Comparison of ENCODE assay signal across 28 cellular contexts in the genomic region with DNA sequence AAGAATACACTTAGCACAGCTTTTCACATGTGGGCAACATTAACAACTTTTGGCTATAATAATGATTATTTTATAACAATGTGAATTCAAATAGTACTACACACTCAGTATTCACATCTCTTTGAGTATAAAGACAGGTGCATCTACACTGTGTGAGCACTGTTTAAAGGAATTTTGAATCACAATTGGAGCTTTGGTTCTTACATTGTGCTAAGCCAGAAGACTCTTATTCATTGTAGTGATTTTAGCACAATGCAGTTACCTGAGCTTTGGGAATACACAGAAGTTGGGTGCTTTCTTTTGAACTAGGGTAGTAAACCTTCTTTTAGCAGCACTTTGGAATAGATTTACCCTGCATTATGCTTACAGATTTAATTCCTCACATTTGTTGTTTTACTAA.
"Had no signal": no experiment of that assay in that cellular context is flagged by ENCODE, and none has a peak within 500 bp of the region (broad histone marks: within the 10 kb centered on the region; RNA-seq: fewer than 3 reads in every experiment).

No MANE protein-coding gene starts in this region.

- H3K27ac ChIP-seq: stomach, suprapubic skin, testis, thoracic aorta, thyroid gland, tibial artery, tibial nerve, transverse colon, upper lobe of left lung, upper lobe of right lung, uterus, vagina had no signal

- H3K36me3 ChIP-seq: stomach, suprapubic skin, thoracic aorta, thyroid gland, tibial artery, tibial nerve, transverse colon, upper lobe of left lung, upper lobe of right lung, uterus, vagina had no signal

- H3K27me3 ChIP-seq: stomach, suprapubic skin, testis, thyroid gland, tibial artery, tibial nerve, transverse colon, upper lobe of left lung, upper lobe of right lung, uterus, vagina had no signal

- DNase-seq: stimulated activated CD4-positive, alpha-beta T cell treated with anti-CD3 and anti-CD28 coated beads, Interleukin-2, amount 100 ng/mL, for 48 hours; stimulated activated CD4-positive, alpha-beta T cell treated with anti-CD3 and anti-CD28 coated beads, Interleukin-4, amount 100 ng/mL, for 1 hour; stimulated activated CD4-positive, alpha-beta T cell treated with anti-CD3 and anti-CD28 coated beads, Interleukin-4, amount 100 ng/mL, for 24 hours; stimulated activated CD4-positive, alpha-beta T cell treated with anti-CD3 and anti-CD28 coated beads, Interleukin-4, amount 100 ng/mL, for 4 hours; stimulated activated CD8-positive, alpha-beta memory T cell treated with anti-CD3 and anti-CD28 coated beads, Interleukin-4, amount 100 ng/mL, for 48 hours; stimulated activated naive B cell treated with anti-CD40 and anti-IgM and Interleukin-4, amounts not matched to agents 10 μg/mL and 1 μg/mL and 100 μg/mL, for 72 hours; stimulated activated naive CD4-positive, alpha-beta T cell; stimulated activated naive CD4-positive, alpha-beta T cell treated with Interleukin-2 at 50 U/mL for 16 hours; stimulated activated naive CD8-positive, alpha-beta T cell treated with anti-CD3 and anti-CD28 coated beads, Interleukin-15, amount 100 ng/mL, for 72 hours; stimulated activated naive CD8-positive, alpha-beta T cell treated with anti-CD3 and anti-CD28 coated beads, Interleukin-15, Interleukin-2, amounts not matched to agents 100 U/mL and 50 U/mL, for 24 hours; stomach; substantia nigra; testis; thyroid gland; tibial artery; transverse colon; trophoblast cell; upper lobe of left lung; upper lobe of right lung; uterus had no signal

- H3K4me3 Mint-ChIP-seq: stimulated activated effector memory CD8-positive, alpha-beta T cell treated with anti-CD3 and anti-CD28 coated beads, Interleukin-12 subunit alpha, Interleukin-12 subunit beta, amount 100 ng/mL, for 72 hours; stimulated activated memory B cell treated with anti-CD40 and anti-IgM and Interleukin-4, amounts not matched to agents 10 μg/mL and 1 μg/mL and 100 μg/mL, for 72 hours; stimulated activated naive B cell treated with anti-CD40 and anti-IgM and Interleukin-4, amounts not matched to agents 10 μg/mL and 1 μg/mL and 100 μg/mL, for 72 hours; stimulated activated naive CD8-positive, alpha-beta T cell treated with anti-CD3 and anti-CD28 coated beads, Interleukin-15, amount 100 ng/mL, for 72 hours; stimulated activated naive CD8-positive, alpha-beta T cell treated with anti-CD3 and anti-CD28 coated beads, Interleukin-15, Interleukin-2, amounts not matched to agents 100 ng/mL and 50 ng/mL, for 24 hours; type B pancreatic cell had no signal

- H3K4me1 Mint-ChIP-seq: stimulated activated effector memory CD8-positive, alpha-beta T cell treated with anti-CD3 and anti-CD28 coated beads, Interleukin-12 subunit alpha, Interleukin-12 subunit beta, amount 100 ng/mL, for 72 hours; stimulated activated memory B cell treated with anti-CD40 and anti-IgM and Interleukin-4, amounts not matched to agents 10 μg/mL and 1 μg/mL and 100 μg/mL, for 72 hours; stimulated activated naive B cell treated with anti-CD40 and anti-IgM and Interleukin-4, amounts not matched to agents 10 μg/mL and 1 μg/mL and 100 μg/mL, for 72 hours; stimulated activated naive CD8-positive, alpha-beta T cell treated with anti-CD3 and anti-CD28 coated beads, Interleukin-15, amount 100 ng/mL, for 72 hours had no signal

- H3K27ac Mint-ChIP-seq: stimulated activated effector memory CD8-positive, alpha-beta T cell treated with anti-CD3 and anti-CD28 coated beads, Interleukin-12 subunit alpha, Interleukin-12 subunit beta, amount 100 ng/mL, for 72 hours; stimulated activated memory B cell treated with anti-CD40 and anti-IgM and Interleukin-4, amounts not matched to agents 10 μg/mL and 1 μg/mL and 100 μg/mL, for 72 hours; stimulated activated naive B cell treated with anti-CD40 and anti-IgM and Interleukin-4, amounts not matched to agents 10 μg/mL and 1 μg/mL and 100 μg/mL, for 72 hours; stimulated activated naive CD8-positive, alpha-beta T cell treated with anti-CD3 and anti-CD28 coated beads, Interleukin-15, amount 100 ng/mL, for 72 hours; stimulated activated naive CD8-positive, alpha-beta T cell treated with anti-CD3 and anti-CD28 coated beads, Interleukin-15, Interleukin-2, amounts not matched to agents 100 ng/mL and 50 ng/mL, for 24 hours; type B pancreatic cell had no signal

- H3K27me3 Mint-ChIP-seq: stimulated activated memory B cell treated with anti-CD40 and anti-IgM and Interleukin-4, amounts not matched to agents 10 μg/mL and 1 μg/mL and 100 μg/mL, for 72 hours; stimulated activated naive CD8-positive, alpha-beta T cell treated with anti-CD3 and anti-CD28 coated beads, Interleukin-15, amount 100 ng/mL, for 72 hours; type B pancreatic cell had no signal

- H3K4me3 ChIP-seq: stomach, suprapubic skin, testis, thoracic aorta, thyroid gland, tibial artery, tibial nerve, transverse colon, upper lobe of left lung, upper lobe of right lung, uterus, vagina had no signal

- H3K9me3 ChIP-seq: stomach, suprapubic skin, testis, thoracic aorta, thyroid gland, tibial artery, tibial nerve, transverse colon, upper lobe of left lung, upper lobe of right lung, uterus, vagina had no signal

- ATAC-seq: stimulated activated effector memory CD8-positive, alpha-beta T cell treated with anti-CD3 and anti-CD28 coated beads, Interleukin-12 subunit alpha, Interleukin-12 subunit beta, amount 100 ng/mL, for 72 hours; stimulated activated memory B cell treated with anti-CD40 and anti-IgM and Interleukin-4, amounts not matched to agents 10 μg/mL and 1 μg/mL and 100 μg/mL, for 72 hours; stimulated activated naive B cell treated with anti-CD40 and anti-IgM and Interleukin-4, amounts not matched to agents 10 μg/mL and 1 μg/mL and 100 μg/mL, for 72 hours; stimulated activated naive CD8-positive, alpha-beta T cell treated with anti-CD3 and anti-CD28 coated beads, Interleukin-15, amount 100 ng/mL, for 72 hours; stimulated activated naive CD8-positive, alpha-beta T cell treated with anti-CD3 and anti-CD28 coated beads, Interleukin-15, Interleukin-2, amounts not matched to agents 100 U/mL and 50 U/mL, for 24 hours; upper lobe of right lung had no signal

- H3K4me1 ChIP-seq: stomach, suprapubic skin, testis, thyroid gland, tibial artery, tibial nerve, transverse colon, upper lobe of left lung, upper lobe of right lung, uterus, vagina had no signal

- H3K9me3 Mint-ChIP-seq: stimulated activated memory B cell treated with anti-CD40 and anti-IgM and Interleukin-4, amounts not matched to agents 10 μg/mL and 1 μg/mL and 100 μg/mL, for 72 hours; stimulated activated naive CD8-positive, alpha-beta T cell treated with anti-CD3 and anti-CD28 coated beads, Interleukin-15, amount 100 ng/mL, for 72 hours; stimulated activated naive CD8-positive, alpha-beta T cell treated with anti-CD3 and anti-CD28 coated beads, Interleukin-15, Interleukin-2, amounts not matched to agents 100 ng/mL and 50 ng/mL, for 24 hours; type B pancreatic cell had no signal

- H3K36me3 Mint-ChIP-seq: stimulated activated effector memory CD8-positive, alpha-beta T cell treated with anti-CD3 and anti-CD28 coated beads, Interleukin-12 subunit alpha, Interleukin-12 subunit beta, amount 100 ng/mL, for 72 hours; stimulated activated memory B cell treated with anti-CD40 and anti-IgM and Interleukin-4, amounts not matched to agents 10 μg/mL and 1 μg/mL and 100 μg/mL, for 72 hours; stimulated activated naive B cell treated with anti-CD40 and anti-IgM and Interleukin-4, amounts not matched to agents 10 μg/mL and 1 μg/mL and 100 μg/mL, for 72 hours; type B pancreatic cell had no signal
